ENCODE assay signal across 27 cellular contexts in the genomic region with DNA sequence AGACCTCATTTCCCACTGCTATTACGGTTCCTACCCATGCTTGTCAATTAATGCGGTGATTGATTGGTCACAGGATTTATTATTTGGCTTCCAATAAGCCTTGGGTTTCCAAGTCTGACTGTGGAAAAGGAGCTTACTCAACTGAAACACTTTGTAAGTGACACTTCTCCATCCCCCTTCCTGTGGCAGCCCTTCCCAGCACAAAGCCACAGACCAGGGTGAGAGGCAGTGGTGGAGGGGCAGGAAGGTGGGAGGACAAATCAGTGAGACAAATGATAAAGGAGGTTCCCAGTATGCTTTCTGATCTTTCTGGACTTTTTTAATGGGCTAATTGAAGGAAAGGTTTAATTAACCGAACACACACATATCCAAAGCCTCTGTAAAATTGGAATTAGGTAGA. TPM values are rescaled to one million over a fixed set of nuclear protein-coding genes. Genes with fewer than 3 reads are reported as not detected.
"Had no signal": no experiment of that assay in that cellular context is flagged by ENCODE, and none has a peak within 500 bp of the region (broad histone marks: within the 10 kb centered on the region; RNA-seq: fewer than 3 reads in every experiment).

No MANE protein-coding gene starts in this region.

- H3K4me1 Mint-ChIP-seq: stimulated activated naive B cell treated with anti-CD40 and anti-IgM and Interleukin-4, amounts not matched to agents 10 μg/mL and 1 μg/mL and 100 μg/mL, for 72 hours had no signal

- H3K4me3 Mint-ChIP-seq: activated naive CD8-positive, alpha-beta T cell treated with anti-CD3 and anti-CD28 coated beads, Interleukin-2, amount 50 U/mL, for 24 hours; endodermal cell; stimulated activated naive B cell treated with anti-CD40 and anti-IgM and Interleukin-4, amounts not matched to agents 10 μg/mL and 1 μg/mL and 100 μg/mL, for 72 hours; T-helper 1 cell treated with Interleukin-12 subunit alpha and Interleukin-12 subunit beta and Interleukin-4 antibody, amounts not matched to agents 30 μg/mL and 1 μg/mL, for 36 hours; type B pancreatic cell had no signal

- H3K4me3 ChIP-seq: esophagus squamous epithelium, gastrocnemius medialis, sigmoid colon, smooth muscle cell, thoracic aorta, vagina had no signal

- H3K36me3 Mint-ChIP-seq: stimulated activated naive B cell treated with anti-CD40 and anti-IgM and Interleukin-4, amounts not matched to agents 10 μg/mL and 1 μg/mL and 100 μg/mL, for 72 hours; type B pancreatic cell had no signal

- H3K36me3 ChIP-seq: esophagus squamous epithelium, gastrocnemius medialis, sigmoid colon, thoracic aorta, vagina had no signal

- H3K27ac ChIP-seq: esophagus squamous epithelium, gastrocnemius medialis, sigmoid colon, thoracic aorta, vagina, VCaP had no signal

- H3K27me3 ChIP-seq: esophagus squamous epithelium, gastrocnemius medialis, sigmoid colon, vagina had no signal

- H3K27ac Mint-ChIP-seq: activated naive CD8-positive, alpha-beta T cell treated with anti-CD3 and anti-CD28 coated beads, Interleukin-2, amount 50 U/mL, for 24 hours; activated T-cell treated with anti-CD3 and anti-CD28 coated beads, Interleukin-2, amount 50 U/mL, for 72 hours; endodermal cell; stimulated activated naive B cell treated with anti-CD40 and anti-IgM and Interleukin-4, amounts not matched to agents 10 μg/mL and 1 μg/mL and 100 μg/mL, for 72 hours; T-helper 1 cell treated with Interleukin-12 subunit alpha and Interleukin-12 subunit beta and Interleukin-4 antibody, amounts not matched to agents 30 μg/mL and 1 μg/mL, for 36 hours; type B pancreatic cell had no signal

- H3K4me1 ChIP-seq: esophagus squamous epithelium, gastrocnemius medialis, sigmoid colon, vagina had no signal

- H3K4me2 ChIP-seq: smooth muscle cell had no signal

- H3K9me3 Mint-ChIP-seq: activated naive CD8-positive, alpha-beta T cell treated with anti-CD3 and anti-CD28 coated beads, Interleukin-2, amount 50 U/mL, for 24 hours; activated T-cell treated with anti-CD3 and anti-CD28 coated beads, Interleukin-2, amount 50 U/mL, for 72 hours; endodermal cell; stimulated activated naive B cell treated with anti-CD40 and anti-IgM and Interleukin-4, amounts not matched to agents 10 μg/mL and 1 μg/mL and 100 μg/mL, for 72 hours; T-helper 1 cell treated with Interleukin-12 subunit alpha and Interleukin-12 subunit beta and Interleukin-4 antibody, amounts not matched to agents 30 μg/mL and 1 μg/mL, for 36 hours; type B pancreatic cell had no signal

- DNase-seq: activated CD4-positive, alpha-beta T cell treated with anti-CD3 and anti-CD28 coated beads, Interleukin-2, amount 50 U/mL, for 1 hour; activated CD4-positive, CD25-positive, alpha-beta regulatory T cell treated with anti-CD3 and anti-CD28 coated beads, Interleukin-2, amount 50 U/mL, for 72 hours; activated gamma-delta T cell; activated naive CD4-positive, alpha-beta T cell treated with anti-CD3 and anti-CD28 coated beads, Interleukin-2, amount 50 U/mL, for 16 hours; activated naive CD8-positive, alpha-beta T cell treated with anti-CD3 and anti-CD28 coated beads, Interleukin-2, amount 50 U/mL, for 24 hours; activated T-cell treated with anti-CD3 and anti-CD28 coated beads, Interleukin-2, amount 50 U/mL, for 72 hours; cerebellar nuclear complex; cortex of kidney; endodermal cell; esophagus squamous epithelium; gastrocnemius medialis; hippocampal formation; left ventricle myocardium superior; mammary epithelial cell; midbrain; posterior cingulate gyrus; sigmoid colon; stimulated activated CD4-positive, alpha-beta T cell treated with anti-CD3 and anti-CD28 coated beads, Interleukin-15, amount 100 ng/mL, for 24 hours; stimulated activated naive B cell treated with anti-CD40 and anti-IgM and Interleukin-4, amounts not matched to agents 10 μg/mL and 1 μg/mL and 100 μg/mL, for 72 hours; T1000 had no signal

- H3K9me3 ChIP-seq: esophagus squamous epithelium, gastrocnemius medialis, sigmoid colon, thoracic aorta, vagina had no signal

- ATAC-seq: activated naive CD8-positive, alpha-beta T cell treated with anti-CD3 and anti-CD28 coated beads, Interleukin-2, amount 50 U/mL, for 24 hours; activated T-cell treated with anti-CD3 and anti-CD28 coated beads, Interleukin-2, amount 50 U/mL, for 72 hours; gastrocnemius medialis; left ventricle myocardium superior; stimulated activated naive B cell treated with anti-CD40 and anti-IgM and Interleukin-4, amounts not matched to agents 10 μg/mL and 1 μg/mL and 100 μg/mL, for 72 hours had no signal

RNA-seq across cellular contexts. Expression of gene CTLA4, which starts 26.8 kb away (rescaled TPM):
- total RNA-seq: endodermal cell, gastrocnemius medialis, left ventricle myocardium superior, mammary epithelial cell, smooth muscle cell had no signal
- polyA plus RNA-seq: mammary epithelial cell, neural cell, smooth muscle cell had no signal
